35 cellular contexts compared by ENCODE assay signal in genomic region chr12:108505121-108505520, GRCh38.
"Had no signal": no experiment of that assay in that cellular context is flagged by ENCODE, and none has a peak within 500 bp of the region (broad histone marks: within the 10 kb centered on the region; RNA-seq: fewer than 3 reads in every experiment).

No MANE protein-coding gene starts in this region.

- H3K27ac ChIP-seq: Peyer's patch, RWPE1, VCaP had no signal

- H3K4me3 ChIP-seq: K562, Peyer's patch had no signal

- ATAC-seq: activated CD8-positive, alpha-beta memory T cell treated with anti-CD3 and anti-CD28 coated beads, Interleukin-2, amount 10 ng/mL, durations not matched to agents 7 days and 5 days; activated naive CD8-positive, alpha-beta T cell treated with anti-CD3 and anti-CD28 coated beads, Interleukin-2, amount 50 U/mL, for 24 hours; K562; PC-3; Right ventricle myocardium inferior had no signal

- DNase-seq: activated B cell treated with CpG ODN at 0.5 μM for 24 hours; activated CD4-positive, alpha-beta memory T cell treated with anti-CD3 and anti-CD28 coated beads, Interleukin-2, amount 10 ng/mL, durations not matched to agents 7 days and 5 days; activated CD4-positive, alpha-beta T cell treated with anti-CD3 and anti-CD28 coated beads for 1 hour; activated CD4-positive, alpha-beta T cell treated with anti-CD3 and anti-CD28 coated beads for 48 hours; activated CD8-positive, alpha-beta memory T cell treated with anti-CD3 and anti-CD28 coated beads for 24 hours; activated CD8-positive, alpha-beta memory T cell treated with anti-CD3 and anti-CD28 coated beads, Interleukin-2, amount 10 ng/mL, durations not matched to agents 7 days and 5 days; activated CD8-positive, alpha-beta memory T cell treated with anti-CD3 and anti-CD28 coated beads, Interleukin-2, amount 50 U/mL, for 48 hours; activated effector memory CD4-positive, alpha-beta T cell treated with Interleukin-2 at 50 U/mL for 16 hours; activated naive CD4-positive, alpha-beta T cell treated with anti-CD3 and anti-CD28 coated beads, Interleukin-2, amount 10 ng/mL, durations not matched to agents 7 days and 5 days; activated naive CD8-positive, alpha-beta T cell treated with anti-CD3 and anti-CD28 coated beads, Interleukin-2, amount 50 U/mL, for 24 hours; activated T-cell treated with anti-CD3 and anti-CD28 coated beads, Interleukin-2, amount 50 U/mL, for 48 hours; anterior cingulate cortex; caudate nucleus; cerebellar nuclear complex; NCI-H1105; NCI-H1417 treated with DMSO at 0.1 percent for 48 hours; NCI-H1694 treated with DMSO at 0.1 percent for 48 hours; NCI-H2081 treated with DMSO at 0.1 percent for 48 hours; NCI-H2171 treated with DMSO at 0.1 percent for 48 hours; NCI-H2227 treated with DMSO at 0.1 percent for 48 hours; NCI-H446; NCI-H510A treated with DMSO at 0.1 percent for 48 hours; NCI-H526 treated with DMSO at 0.1 percent for 48 hours; NK-92 treated with Interleukin-12 subunit alpha and Interleukin-12 subunit beta, amount 100 ng/mL, for 24 hours; PC-3; Peyer's patch; SIG-M5; SW 1271; T-helper 1 cell; T-helper 2 cell; T-helper 9 cell had no signal

- H3K27me3 ChIP-seq: Peyer's patch had no signal

- H3K36me3 ChIP-seq: Peyer's patch had no signal

- H3K4me1 ChIP-seq: Peyer's patch had no signal
